ENCODE assay signal across 32 cellular contexts in genomic region chr19:50154529-50154928, GRCh38. TPM values are rescaled to one million over a fixed set of nuclear protein-coding genes. Genes with fewer than 3 reads are reported as not detected.
"Had no signal": no experiment of that assay in that cellular context is flagged by ENCODE, and none has a peak within 500 bp of the region (broad histone marks: within the 10 kb centered on the region; RNA-seq: fewer than 3 reads in every experiment).

No MANE protein-coding gene starts in this region.

- H3K36me3 Mint-ChIP-seq: stimulated activated effector memory CD8-positive, alpha-beta T cell treated with anti-CD3 and anti-CD28 coated beads, Interleukin-12 subunit alpha, Interleukin-12 subunit beta, amount 100 ng/mL, for 72 hours; stimulated activated memory B cell treated with anti-CD40 and anti-IgM and Interleukin-4, amounts not matched to agents 10 μg/mL and 1 μg/mL and 100 μg/mL, for 72 hours; type B pancreatic cell had no signal

- H3K4me3 Mint-ChIP-seq: stimulated activated effector memory CD8-positive, alpha-beta T cell treated with anti-CD3 and anti-CD28 coated beads, Interleukin-12 subunit alpha, Interleukin-12 subunit beta, amount 100 ng/mL, for 72 hours; stimulated activated memory B cell treated with anti-CD40 and anti-IgM and Interleukin-4, amounts not matched to agents 10 μg/mL and 1 μg/mL and 100 μg/mL, for 72 hours; stimulated activated naive B cell treated with anti-CD40 and anti-IgM and Interleukin-4, amounts not matched to agents 10 μg/mL and 1 μg/mL and 100 μg/mL, for 72 hours; stimulated activated naive CD8-positive, alpha-beta T cell treated with anti-CD3 and anti-CD28 coated beads, Interleukin-15, amount 100 ng/mL, for 72 hours; stimulated activated naive CD8-positive, alpha-beta T cell treated with anti-CD3 and anti-CD28 coated beads, Interleukin-15, Interleukin-2, amounts not matched to agents 100 ng/mL and 50 ng/mL, for 24 hours; type B pancreatic cell had no signal

- ATAC-seq: stimulated activated effector memory CD8-positive, alpha-beta T cell treated with anti-CD3 and anti-CD28 coated beads, Interleukin-12 subunit alpha, Interleukin-12 subunit beta, amount 100 ng/mL, for 72 hours; stimulated activated memory B cell treated with anti-CD40 and anti-IgM and Interleukin-4, amounts not matched to agents 10 μg/mL and 1 μg/mL and 100 μg/mL, for 72 hours; stimulated activated naive B cell treated with anti-CD40 and anti-IgM and Interleukin-4, amounts not matched to agents 10 μg/mL and 1 μg/mL and 100 μg/mL, for 72 hours; stimulated activated naive CD8-positive, alpha-beta T cell treated with anti-CD3 and anti-CD28 coated beads, Interleukin-15, amount 100 ng/mL, for 72 hours; stimulated activated naive CD8-positive, alpha-beta T cell treated with anti-CD3 and anti-CD28 coated beads, Interleukin-15, Interleukin-2, amounts not matched to agents 100 U/mL and 50 U/mL, for 24 hours; upper lobe of right lung had no signal

- H3K27ac Mint-ChIP-seq: stimulated activated effector memory CD8-positive, alpha-beta T cell treated with anti-CD3 and anti-CD28 coated beads, Interleukin-12 subunit alpha, Interleukin-12 subunit beta, amount 100 ng/mL, for 72 hours; stimulated activated memory B cell treated with anti-CD40 and anti-IgM and Interleukin-4, amounts not matched to agents 10 μg/mL and 1 μg/mL and 100 μg/mL, for 72 hours; stimulated activated naive B cell treated with anti-CD40 and anti-IgM and Interleukin-4, amounts not matched to agents 10 μg/mL and 1 μg/mL and 100 μg/mL, for 72 hours; stimulated activated naive CD8-positive, alpha-beta T cell treated with anti-CD3 and anti-CD28 coated beads, Interleukin-15, amount 100 ng/mL, for 72 hours; stimulated activated naive CD8-positive, alpha-beta T cell treated with anti-CD3 and anti-CD28 coated beads, Interleukin-15, Interleukin-2, amounts not matched to agents 100 ng/mL and 50 ng/mL, for 24 hours; type B pancreatic cell had no signal

- H3K4me1 ChIP-seq: stomach, suprapubic skin, testis, thyroid gland, tibial artery, tibial nerve, upper lobe of left lung, upper lobe of right lung, uterus, vagina had no signal

- H3K9me3 Mint-ChIP-seq: stimulated activated naive CD8-positive, alpha-beta T cell treated with anti-CD3 and anti-CD28 coated beads, Interleukin-15, Interleukin-2, amounts not matched to agents 100 ng/mL and 50 ng/mL, for 24 hours; type B pancreatic cell had no signal

- DNase-seq: stimulated activated CD4-positive, alpha-beta T cell treated with anti-CD3 and anti-CD28 coated beads, Interleukin-2, amount 100 ng/mL, for 48 hours; stimulated activated CD4-positive, alpha-beta T cell treated with anti-CD3 and anti-CD28 coated beads, Interleukin-4, amount 100 ng/mL, for 1 hour; stimulated activated CD4-positive, alpha-beta T cell treated with anti-CD3 and anti-CD28 coated beads, Interleukin-4, amount 100 ng/mL, for 24 hours; stimulated activated CD4-positive, alpha-beta T cell treated with anti-CD3 and anti-CD28 coated beads, Interleukin-4, amount 100 ng/mL, for 4 hours; stimulated activated CD8-positive, alpha-beta memory T cell treated with anti-CD3 and anti-CD28 coated beads, Interleukin-4, amount 100 ng/mL, for 48 hours; stimulated activated naive B cell treated with anti-CD40 and anti-IgM and Interleukin-4, amounts not matched to agents 10 μg/mL and 1 μg/mL and 100 μg/mL, for 72 hours; stimulated activated naive CD4-positive, alpha-beta T cell; stimulated activated naive CD4-positive, alpha-beta T cell treated with Interleukin-2 at 50 U/mL for 16 hours; stimulated activated naive CD8-positive, alpha-beta T cell treated with anti-CD3 and anti-CD28 coated beads, Interleukin-15, amount 100 ng/mL, for 72 hours; stimulated activated naive CD8-positive, alpha-beta T cell treated with anti-CD3 and anti-CD28 coated beads, Interleukin-15, Interleukin-2, amounts not matched to agents 100 U/mL and 50 U/mL, for 24 hours; stomach; substantia nigra; testis; thyroid gland; tibial artery; trophoblast cell; upper lobe of left lung; upper lobe of right lung; uterus had no signal

- H3K27me3 ChIP-seq: testis, thyroid gland, tibial nerve, upper lobe of left lung, upper lobe of right lung, uterus, vagina had no signal

- H3K27ac ChIP-seq: stomach, suprapubic skin, testis, thoracic aorta, thyroid gland, tibial artery, tibial nerve, upper lobe of left lung, upper lobe of right lung, uterus, vagina had no signal

- H3K9me3 ChIP-seq: testis, thyroid gland, upper lobe of right lung, uterus, vagina had no signal

- H3K4me3 ChIP-seq: stomach, suprapubic skin, testis, thoracic aorta, thyroid gland, tibial artery, tibial nerve, upper lobe of left lung, upper lobe of right lung, uterus, vagina had no signal

- H3K4me1 Mint-ChIP-seq: stimulated activated effector memory CD8-positive, alpha-beta T cell treated with anti-CD3 and anti-CD28 coated beads, Interleukin-12 subunit alpha, Interleukin-12 subunit beta, amount 100 ng/mL, for 72 hours; stimulated activated memory B cell treated with anti-CD40 and anti-IgM and Interleukin-4, amounts not matched to agents 10 μg/mL and 1 μg/mL and 100 μg/mL, for 72 hours; stimulated activated naive B cell treated with anti-CD40 and anti-IgM and Interleukin-4, amounts not matched to agents 10 μg/mL and 1 μg/mL and 100 μg/mL, for 72 hours; stimulated activated naive CD8-positive, alpha-beta T cell treated with anti-CD3 and anti-CD28 coated beads, Interleukin-15, amount 100 ng/mL, for 72 hours had no signal

- H3K36me3 ChIP-seq: stomach, suprapubic skin, thoracic aorta, thyroid gland, tibial artery, tibial nerve, upper lobe of left lung, upper lobe of right lung, uterus, vagina had no signal

RNA-seq across cellular contexts. Expression of gene IZUMO2, which starts 8.6 kb away (rescaled TPM):
- total RNA-seq: stomach, subcutaneous adipose tissue, suprapubic skin, temporal lobe, thoracic aorta, thyroid gland, tibial nerve, upper lobe of left lung, upper lobe of right lung, ureter, urinary bladder, uterus, vagina had no signal
- polyA plus RNA-seq: stomach, thymus, urinary bladder had no signal
